In genomic region chr2:202848813-202849212, GRCh38 we compare ENCODE assay signal across 1 cellular context.
A peak's percentile ranks its signal among the peaks of the same experiment; 100 is the strongest.
TF ChIP-seq lines count a peak whose summit lies in the region.

No MANE protein-coding gene starts in this region.

TF ChIP-seq in HepG2, 621 proteins besides CTCF, POLR2A, EP300 and RAD21:
- 0 out of 2 replicates have a peak, but pooled peaks have one; percentile 37 for TF ChIP-seq ELF1 (CRISPR knock-in tag; IDR thresholded peaks at IDR 0.05)
- TF ChIP-seq ARNT (IDR thresholded peaks at IDR 0.05) = no peak
